Comparison of ENCODE assay signal across 8 cellular contexts in genomic region chr9:2271426-2271825, GRCh38.
DNase-seq lines count a peak whose midpoint lies in the region; ATAC-seq and TF ChIP-seq lines count a peak whose summit lies in the region.
"Had no signal": no experiment of that assay in that cellular context is flagged by ENCODE, and none has a peak within 500 bp of the region (broad histone marks: within the 10 kb centered on the region; RNA-seq: fewer than 3 reads in every experiment).

No MANE protein-coding gene starts in this region.

- H3K9me3 ChIP-seq in esophagus squamous epithelium, result no peaks in the 10 kb centered on the region

- H3K4me3 ChIP-seq in NB4 (ENCODE audit: low read depth, low read length) (no peak overlapping the region), esophagus squamous epithelium (no peak overlapping the region)

- no peaks in the 10 kb centered on the region for H3K36me3 ChIP-seq in esophagus squamous epithelium

- TF ChIP-seq CTCF in NB4 (IDR thresholded peaks at IDR 0.05; ENCODE audit: low read depth, low read length), result no peak
- TF ChIP-seq CTCF in esophagus squamous epithelium (IDR thresholded peaks at IDR 0.05), result peak in 2 of 6 experiments; percentile 8 to 21

- H3K27ac ChIP-seq in epithelial cell of prostate, result no peak overlapping the region
- no peak overlapping the region for H3K27ac ChIP-seq in esophagus squamous epithelium

- H3K4me1 ChIP-seq in esophagus squamous epithelium, result peaks cover 0 to 8% (median 0%) of the 10 kb centered on the region in 3 donors

- peak; percentile 64 for ATAC-seq in GM18517 (IDR thresholded peaks at IDR 0.05; ENCODE audit: unreplicated experiment)
- ATAC-seq in GM21619 (IDR thresholded peaks at IDR 0.05; ENCODE audit: unreplicated experiment), result peak; percentile 87
- ATAC-seq in GM19324 (IDR thresholded peaks at IDR 0.05; ENCODE audit: low FRiP score, unreplicated experiment), result no peak
- ATAC-seq: Panc1 had no signal

- TF ChIP-seq POLR2A in NB4 (IDR thresholded peaks at IDR 0.05; ENCODE audit: extremely low read depth, insufficient read length), result no peak
- no peak for TF ChIP-seq POLR2A in esophagus squamous epithelium (IDR thresholded peaks at IDR 0.05)

- intact Hi-C loops in esophagus squamous epithelium (cut with DNase I), result no loop called here

- no peaks in the 10 kb centered on the region for H3K27me3 ChIP-seq in esophagus squamous epithelium

- WGBS in esophagus squamous epithelium, 2 donors, result 17 to 36% methylated on average over 4 of the region's 4 CpGs

- DNase-seq in NB4 (ENCODE audit: low read depth) (peak; percentile 73), epithelial cell of prostate (ENCODE audit: low read depth, low spot score) (peak; percentile 39), cerebellar nuclear complex (lab: John Stamatoyannopoulos, UW) (no peak), esophagus squamous epithelium (lab: John Stamatoyannopoulos, UW) (no peak)

Comparison
In these comparisons a context has a peak if more than half of its experiments do, and no peak if none do; other contexts are left out.
1. DNase-seq: peak in NB4 (single experiment) and epithelial cell of prostate (single experiment); none in cerebellar nuclear complex (0 of 2) and esophagus squamous epithelium (single experiment).